22 cellular contexts compared by ENCODE assay signal in the genomic region with DNA sequence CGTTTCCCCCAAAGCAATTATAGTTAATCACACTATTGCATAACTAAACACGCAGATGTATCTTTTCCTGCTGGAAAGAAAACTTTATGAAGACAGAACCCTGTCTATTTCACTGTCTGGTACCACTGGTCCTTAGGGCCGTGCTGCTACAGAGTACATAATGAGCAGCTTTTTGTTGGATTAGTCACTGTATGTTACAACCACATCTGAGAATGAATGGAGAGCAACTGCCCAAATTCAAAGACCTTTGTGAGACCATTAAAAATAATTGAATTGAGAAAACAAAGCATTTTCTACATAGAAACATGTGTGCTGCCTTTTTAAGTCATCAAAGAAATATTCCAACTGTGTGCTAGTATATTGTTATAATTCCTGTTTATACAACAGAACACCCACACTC.
"Had no signal": no experiment of that assay in that cellular context is flagged by ENCODE, and none has a peak within 500 bp of the region (broad histone marks: within the 10 kb centered on the region; RNA-seq: fewer than 3 reads in every experiment).

No MANE protein-coding gene starts in this region.

- H3K27ac ChIP-seq: coronary artery, esophagus squamous epithelium, gastrocnemius medialis, heart left ventricle, hepatocyte, neural progenitor cell, parathyroid adenoma, right lobe of liver, spleen, thoracic aorta, tibial nerve, upper lobe of left lung had no signal

- H3K4me1 ChIP-seq: esophagus squamous epithelium, gastrocnemius medialis, heart left ventricle, parathyroid adenoma, right lobe of liver, spleen, tibial nerve, upper lobe of left lung had no signal

- ATAC-seq: gastrocnemius medialis; heart left ventricle; left lobe of liver; naive thymus-derived CD4-positive, alpha-beta T cell; right lobe of liver; stimulated activated naive B cell treated with anti-CD40 and anti-IgM and Interleukin-4, amounts not matched to agents 10 μg/mL and 1 μg/mL and 100 μg/mL, for 72 hours had no signal

- H3K27me3 ChIP-seq: esophagus squamous epithelium, gastrocnemius medialis, heart left ventricle, hepatocyte, neural progenitor cell, right lobe of liver, spleen, tibial nerve, upper lobe of left lung had no signal

- H3K36me3 ChIP-seq: esophagus squamous epithelium, gastrocnemius medialis, heart left ventricle, neural progenitor cell, right lobe of liver, spleen, thoracic aorta, tibial nerve, upper lobe of left lung had no signal

- H3K9ac ChIP-seq: neural progenitor cell, parathyroid adenoma had no signal

- DNase-seq: dermis blood vessel endothelial cell; effector memory CD4-positive, alpha-beta T cell; erythroblast; esophagus squamous epithelium; gastrocnemius medialis; heart left ventricle; kidney; mesenchymal stem cell; naive thymus-derived CD4-positive, alpha-beta T cell; right lobe of liver; spleen; stimulated activated CD4-positive, alpha-beta T cell treated with anti-CD3 and anti-CD28 coated beads, Interleukin-2, amount 100 ng/mL, for 48 hours; stimulated activated naive B cell treated with anti-CD40 and anti-IgM and Interleukin-4, amounts not matched to agents 10 μg/mL and 1 μg/mL and 100 μg/mL, for 72 hours; upper lobe of left lung had no signal

- H3K4me2 ChIP-seq: hepatocyte, neural progenitor cell had no signal

- FAIRE-seq: kidney, urothelium cell line had no signal

- H3K4me3 ChIP-seq: coronary artery, esophagus squamous epithelium, gastrocnemius medialis, heart left ventricle, hepatocyte, neural progenitor cell, right lobe of liver, spleen, thoracic aorta, tibial nerve, upper lobe of left lung had no signal

- H3K9me3 ChIP-seq: esophagus squamous epithelium, gastrocnemius medialis, heart left ventricle, right lobe of liver, spleen, thoracic aorta, tibial nerve, upper lobe of left lung had no signal
